In the genomic region with DNA sequence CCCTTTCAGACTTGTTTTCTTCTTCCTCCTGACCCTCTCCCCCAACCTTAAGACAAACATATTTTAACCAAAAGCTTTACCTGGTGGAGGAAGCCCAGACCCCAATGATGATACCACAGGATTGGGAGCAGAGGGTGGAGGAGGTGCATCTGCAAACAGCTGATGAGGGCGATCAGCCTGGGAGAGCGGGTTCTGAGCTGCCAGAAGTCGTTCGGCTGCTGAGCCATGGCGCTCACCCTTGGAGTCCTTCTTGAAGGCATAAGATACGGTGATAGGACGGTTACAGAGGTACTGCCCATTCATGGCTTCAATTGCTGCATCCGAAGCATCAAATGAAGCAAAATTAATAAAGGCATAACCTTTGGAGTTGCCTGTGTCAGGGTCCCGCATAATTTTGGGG, we compare ENCODE assay signal across 9 cellular contexts. TPM values are rescaled to one million over a fixed set of nuclear protein-coding genes. Genes with fewer than 3 reads are reported as not detected.
DNase-seq lines count a peak whose midpoint lies in the region; ATAC-seq and TF ChIP-seq lines count a peak whose summit lies in the region.
"Had no signal": no experiment of that assay in that cellular context is flagged by ENCODE, and none has a peak within 500 bp of the region (broad histone marks: within the 10 kb centered on the region; RNA-seq: fewer than 3 reads in every experiment).

No MANE protein-coding gene starts in this region.

- no peak for TF ChIP-seq CTCF in foreskin fibroblast (IDR thresholded peaks at IDR 0.05; ENCODE audit: low read depth, low read length)

- no peak for DNase-seq in activated CD4-positive, alpha-beta T cell treated with anti-CD3 and anti-CD28 coated beads, Interleukin-2, amount 10 ng/mL, durations not matched to agents 7 days and 5 days
- no peak for DNase-seq in activated CD4-positive, alpha-beta T cell treated with anti-CD3 and anti-CD28 coated beads for 4 hours
- DNase-seq in T-cell (no peak), foreskin fibroblast (no peak)
- DNase-seq in stimulated activated CD4-positive, alpha-beta T cell treated with anti-CD3 and anti-CD28 coated beads, Interleukin-15, amount 100 ng/mL, for 24 hours: no peak
- no peak for DNase-seq in stimulated activated CD4-positive, alpha-beta T cell treated with anti-CD3 and anti-CD28 coated beads, Interleukin-4, amount 100 ng/mL, for 1 hour

- H3K4me1 Mint-ChIP-seq in activated CD4-positive, alpha-beta T cell treated with anti-CD3 and anti-CD28 coated beads, Interleukin-2, amount 10 ng/mL, durations not matched to agents 7 days and 5 days: peaks cover 57% of the 10 kb centered on the region
- H3K4me1 Mint-ChIP-seq in T-cell: peaks cover 46 to 52% (median 51%) of the 10 kb centered on the region in 3 donors
- H3K4me1 Mint-ChIP-seq in stimulated activated memory B cell treated with anti-CD40 and anti-IgM and Interleukin-4, amounts not matched to agents 10 μg/mL and 1 μg/mL and 100 μg/mL, for 72 hours: peaks cover 50% of the 10 kb centered on the region

- POLR2A ChIA-PET in activated CD4-positive, alpha-beta T cell treated with anti-CD3 and anti-CD28 coated beads, Interleukin-2, amount 10 ng/mL, durations not matched to agents 7 days and 5 days (lab: Charles Lee): no interaction called here
- POLR2A ChIA-PET in T-cell (lab: Charles Lee): no interaction called here

- H3K9me3 Mint-ChIP-seq in activated CD4-positive, alpha-beta T cell treated with anti-CD3 and anti-CD28 coated beads, Interleukin-2, amount 10 ng/mL, durations not matched to agents 7 days and 5 days: no peaks in the 10 kb centered on the region
- H3K9me3 Mint-ChIP-seq in T-cell: no peaks in the 10 kb centered on the region
- no peaks in the 10 kb centered on the region for H3K9me3 Mint-ChIP-seq in stimulated activated memory B cell treated with anti-CD40 and anti-IgM and Interleukin-4, amounts not matched to agents 10 μg/mL and 1 μg/mL and 100 μg/mL, for 72 hours
- H3K9me3 Mint-ChIP-seq: dendritic cell treated with granulocyte-macrophage colony-stimulating factor and Interleukin-4, amounts not matched to agents 40 ng/mL and 50 ng/mL, for 4 days had no signal

- H3K4me3 Mint-ChIP-seq in activated CD4-positive, alpha-beta T cell treated with anti-CD3 and anti-CD28 coated beads, Interleukin-2, amount 10 ng/mL, durations not matched to agents 7 days and 5 days: peak overlapping the region; percentile 93
- H3K4me3 Mint-ChIP-seq in T-cell: peak overlapping the region; percentile 72 to 97 (median 94)
- H3K4me3 Mint-ChIP-seq in stimulated activated memory B cell treated with anti-CD40 and anti-IgM and Interleukin-4, amounts not matched to agents 10 μg/mL and 1 μg/mL and 100 μg/mL, for 72 hours: peak overlapping the region; percentile 33

- CTCF ChIA-PET in activated CD4-positive, alpha-beta T cell treated with anti-CD3 and anti-CD28 coated beads, Interleukin-2, amount 10 ng/mL, durations not matched to agents 7 days and 5 days (lab: Charles Lee): no interaction called here
- CTCF ChIA-PET in T-cell (lab: Charles Lee): no interaction called here

- peak overlapping the region; percentile 56 for H3K27ac Mint-ChIP-seq in activated CD4-positive, alpha-beta T cell treated with anti-CD3 and anti-CD28 coated beads, Interleukin-2, amount 10 ng/mL, durations not matched to agents 7 days and 5 days
- peak overlapping the region in 1 of 2 donors; percentile 63 for H3K27ac Mint-ChIP-seq in T-cell
- no peak overlapping the region for H3K27ac Mint-ChIP-seq in stimulated activated memory B cell treated with anti-CD40 and anti-IgM and Interleukin-4, amounts not matched to agents 10 μg/mL and 1 μg/mL and 100 μg/mL, for 72 hours

- ATAC-seq in T-cell (replicated peaks in 1 of 4) (no peak), GM19397 (IDR thresholded peaks at IDR 0.05; ENCODE audit: unreplicated experiment) (no peak)
- no peak for ATAC-seq in stimulated activated memory B cell treated with anti-CD40 and anti-IgM and Interleukin-4, amounts not matched to agents 10 μg/mL and 1 μg/mL and 100 μg/mL, for 72 hours

- H3K36me3 Mint-ChIP-seq in activated CD4-positive, alpha-beta T cell treated with anti-CD3 and anti-CD28 coated beads, Interleukin-2, amount 10 ng/mL, durations not matched to agents 7 days and 5 days (ENCODE audit: low read depth): peaks cover 52% of the 10 kb centered on the region
- peaks cover 49% of the 10 kb centered on the region for H3K36me3 Mint-ChIP-seq in T-cell
- peaks cover 50% of the 10 kb centered on the region for H3K36me3 Mint-ChIP-seq in stimulated activated memory B cell treated with anti-CD40 and anti-IgM and Interleukin-4, amounts not matched to agents 10 μg/mL and 1 μg/mL and 100 μg/mL, for 72 hours

- peak overlapping the region; percentile 91 to 99 for H3K4me3 ChIP-seq in foreskin fibroblast (ENCODE audit: low read depth in 1 of 2, low read length in 2 of 2)

- H3K27me3 Mint-ChIP-seq in activated CD4-positive, alpha-beta T cell treated with anti-CD3 and anti-CD28 coated beads, Interleukin-2, amount 10 ng/mL, durations not matched to agents 7 days and 5 days: no peaks in the 10 kb centered on the region
- no peaks in the 10 kb centered on the region for H3K27me3 Mint-ChIP-seq in T-cell
- H3K27me3 Mint-ChIP-seq in stimulated activated memory B cell treated with anti-CD40 and anti-IgM and Interleukin-4, amounts not matched to agents 10 μg/mL and 1 μg/mL and 100 μg/mL, for 72 hours: peaks cover 11% of the 10 kb centered on the region
- H3K27me3 Mint-ChIP-seq: dendritic cell treated with granulocyte-macrophage colony-stimulating factor and Interleukin-4, amounts not matched to agents 40 ng/mL and 50 ng/mL, for 4 days had no signal

RNA-seq across cellular contexts. Expression of a gene that starts 1.3 kb away (rescaled TPM):
- 100 to 1,000 TPM in 1 of 2 experiments, 10 to 100 TPM in 1; 90.2 to 101 TPM for total RNA-seq in activated CD4-positive, alpha-beta T cell treated with anti-CD3 and anti-CD28 coated beads, Interleukin-2, amount 10 ng/mL, durations not matched to agents 7 days and 5 days
- total RNA-seq in T-cell: 10 to 100 TPM; 45.3 to 54.6 (median 51.6) TPM

RNA-seq across cellular contexts. Expression of a gene that starts 8.7 kb away (rescaled TPM):
- total RNA-seq in activated CD4-positive, alpha-beta T cell treated with anti-CD3 and anti-CD28 coated beads, Interleukin-2, amount 10 ng/mL, durations not matched to agents 7 days and 5 days: 1 to 10 TPM; 7.5 to 7.7 TPM
- 1 to 10 TPM; 3.1 to 4.5 (median 3.9) TPM for total RNA-seq in T-cell

RNA-seq across cellular contexts. Expression of a gene that starts 10.4 kb away (rescaled TPM):
- 1 to 10 TPM; 2.1 to 2.8 TPM for total RNA-seq in activated CD4-positive, alpha-beta T cell treated with anti-CD3 and anti-CD28 coated beads, Interleukin-2, amount 10 ng/mL, durations not matched to agents 7 days and 5 days
- 1 to 10 TPM in 4 of 5 donors, under 1 TPM in 1; 0.58 to 2.5 (median 1.5) TPM for total RNA-seq in T-cell

RNA-seq across cellular contexts. Expression of a gene that starts 26.9 kb away (rescaled TPM):
- 10 to 100 TPM; 20.3 to 20.6 TPM for total RNA-seq in activated CD4-positive, alpha-beta T cell treated with anti-CD3 and anti-CD28 coated beads, Interleukin-2, amount 10 ng/mL, durations not matched to agents 7 days and 5 days
- 10 to 100 TPM in 3 of 5 donors, 1 to 10 TPM in 2; 6.0 to 27.6 (median 26.1) TPM for total RNA-seq in T-cell

Comparison
In these comparisons a context has a peak if more than half of its experiments do, and no peak if none do; other contexts are left out.
1. H3K4me3 Mint-ChIP-seq: peak in every context shown above with its lines; median percentile 94 in T-cell; 93 in activated CD4-positive, alpha-beta T cell treated with anti-CD3 and anti-CD28 coated beads, Interleukin-2, amount 10 ng/mL, durations not matched to agents 7 days and 5 days; 33 in stimulated activated memory B cell treated with anti-CD40 and anti-IgM and Interleukin-4, amounts not matched to agents 10 μg/mL and 1 μg/mL and 100 μg/mL, for 72 hours.